In the genomic region with DNA sequence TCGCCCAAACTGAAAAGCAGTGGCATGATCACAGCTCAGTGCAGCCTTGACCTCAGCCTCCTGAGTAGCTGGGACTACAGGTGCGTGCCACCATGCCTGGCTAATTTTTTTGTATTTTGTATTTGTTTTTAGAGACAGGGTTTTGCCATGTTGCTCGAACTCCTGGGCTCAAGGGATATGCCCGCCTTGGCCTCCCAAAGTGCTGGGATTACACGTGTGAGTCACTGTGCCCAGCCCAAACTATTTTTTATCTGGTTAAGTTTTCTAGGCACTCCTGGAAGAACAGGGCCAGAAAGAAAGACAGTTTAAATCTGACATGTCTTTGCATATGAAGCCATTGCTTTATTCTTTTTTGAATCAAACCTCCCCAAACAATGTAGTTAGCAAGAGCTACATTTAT, we compare ENCODE assay signal across 17 cellular contexts.
"Had no signal": no experiment of that assay in that cellular context is flagged by ENCODE, and none has a peak within 500 bp of the region (broad histone marks: within the 10 kb centered on the region; RNA-seq: fewer than 3 reads in every experiment).

No MANE protein-coding gene starts in this region.

- H3K4me3 Mint-ChIP-seq: activated naive CD8-positive, alpha-beta T cell; activated T-helper 1 cell treated with anti-CD3 and anti-CD28 coated beads, Interleukin-12 subunit alpha, Interleukin-12 subunit beta, Interleukin-2, Interleukin-4 antibody, amounts not matched to agents 30 ng/mL and 10 ng/mL and 1 ng/mL, durations not matched to agents 14 hours and 24 hours and 36 hours; effector memory CD8-positive, alpha-beta T cell; immature natural killer cell; naive thymus-derived CD8-positive, alpha-beta T cell had no signal

- H3K27ac ChIP-seq: cardiac muscle cell, gastrocnemius medialis, heart left ventricle, pancreas, sigmoid colon had no signal

- H3K36me3 ChIP-seq: cardiac muscle cell, gastrocnemius medialis, heart left ventricle, pancreas, sigmoid colon had no signal

- H3K27me3 ChIP-seq: cardiac muscle cell, gastrocnemius medialis, heart left ventricle, pancreas, sigmoid colon had no signal

- H3K36me3 Mint-ChIP-seq: activated naive CD8-positive, alpha-beta T cell; immature natural killer cell; naive thymus-derived CD8-positive, alpha-beta T cell had no signal

- FAIRE-seq: pancreas had no signal

- H3K27me3 Mint-ChIP-seq: activated naive CD8-positive, alpha-beta T cell; effector memory CD8-positive, alpha-beta T cell; naive thymus-derived CD8-positive, alpha-beta T cell had no signal

- H3K9me3 ChIP-seq: gastrocnemius medialis, heart left ventricle, pancreas, sigmoid colon had no signal

- DNase-seq: activated gamma-delta T cell treated with Interleukin-2 at 50 U/mL for 16 hours; dermis blood vessel endothelial cell; effector memory CD8-positive, alpha-beta T cell; gastrocnemius medialis; heart left ventricle; immature natural killer cell; left ventricle myocardium superior; naive thymus-derived CD8-positive, alpha-beta T cell; pancreas; sigmoid colon; stimulated activated CD4-positive, alpha-beta T cell treated with anti-CD3 and anti-CD28 coated beads, Interleukin-1b, Interleukin-23, amount 100 ng/mL, for 48 hours; stimulated activated CD8-positive, alpha-beta memory T cell treated with anti-CD3 and anti-CD28 coated beads, Interleukin-4, amount 100 ng/mL, for 48 hours; stimulated activated naive CD4-positive, alpha-beta T cell; T1000 had no signal

- H3K4me1 Mint-ChIP-seq: immature natural killer cell had no signal

- H3K4me3 ChIP-seq: cardiac muscle cell, gastrocnemius medialis, heart left ventricle, pancreas, sigmoid colon had no signal

- H3K9me3 Mint-ChIP-seq: activated T-helper 1 cell treated with anti-CD3 and anti-CD28 coated beads, Interleukin-12 subunit alpha, Interleukin-12 subunit beta, Interleukin-2, Interleukin-4 antibody, amounts not matched to agents 30 ng/mL and 10 ng/mL and 1 ng/mL, durations not matched to agents 14 hours and 24 hours and 36 hours; effector memory CD8-positive, alpha-beta T cell; immature natural killer cell; naive thymus-derived CD8-positive, alpha-beta T cell had no signal

- H3K27ac Mint-ChIP-seq: activated naive CD8-positive, alpha-beta T cell; activated T-helper 1 cell treated with anti-CD3 and anti-CD28 coated beads, Interleukin-12 subunit alpha, Interleukin-12 subunit beta, Interleukin-2, Interleukin-4 antibody, amounts not matched to agents 30 ng/mL and 10 ng/mL and 1 ng/mL, durations not matched to agents 14 hours and 24 hours and 36 hours; effector memory CD8-positive, alpha-beta T cell; immature natural killer cell; naive thymus-derived CD8-positive, alpha-beta T cell had no signal
